ENCODE assay signal across 1 cellular context in the genomic region with DNA sequence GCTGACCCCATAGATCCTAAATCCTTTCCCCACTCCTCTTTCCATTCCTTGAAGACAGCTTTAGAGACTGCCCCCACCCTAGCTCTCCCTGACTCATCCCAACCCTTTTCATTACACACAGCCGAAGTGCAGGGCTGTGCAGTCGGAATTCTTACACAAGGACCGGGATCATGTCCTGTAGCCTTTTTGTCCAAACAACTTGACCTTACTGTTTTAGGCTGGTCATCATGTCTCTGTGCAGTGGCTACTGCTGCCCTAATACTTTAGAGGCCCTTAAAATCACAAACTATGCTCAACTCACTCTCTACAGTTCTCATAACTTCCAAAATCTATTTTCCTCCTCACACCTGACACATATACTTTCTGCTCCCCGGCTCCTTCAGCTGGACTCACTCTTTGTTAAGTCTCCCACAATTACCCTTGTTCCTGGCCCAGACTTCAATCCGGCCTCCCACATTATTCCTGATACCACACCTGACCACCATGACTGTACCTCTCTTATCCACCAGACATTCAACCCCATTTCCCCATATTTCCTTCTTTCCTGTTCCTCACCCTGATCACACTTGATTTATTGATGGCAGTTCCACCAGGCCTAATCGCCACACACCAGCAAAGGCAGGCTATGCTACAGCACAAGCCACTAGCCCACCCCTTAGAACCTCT. TPM values are rescaled to one million over a fixed set of nuclear protein-coding genes. Genes with fewer than 3 reads are reported as not detected.
"Had no signal": no experiment of that assay in that cellular context is flagged by ENCODE, and none has a peak within 500 bp of the region (broad histone marks: within the 10 kb centered on the region; RNA-seq: fewer than 3 reads in every experiment).

No MANE protein-coding gene starts in this region.

RNA-seq across cellular contexts. Expression of a gene that starts 19.8 kb away (rescaled TPM):
- total RNA-seq: GM12878 had no signal
- polyA plus RNA-seq: GM12878 had no signal
